Comparison of ENCODE assay signal across 26 cellular contexts in the genomic region with DNA sequence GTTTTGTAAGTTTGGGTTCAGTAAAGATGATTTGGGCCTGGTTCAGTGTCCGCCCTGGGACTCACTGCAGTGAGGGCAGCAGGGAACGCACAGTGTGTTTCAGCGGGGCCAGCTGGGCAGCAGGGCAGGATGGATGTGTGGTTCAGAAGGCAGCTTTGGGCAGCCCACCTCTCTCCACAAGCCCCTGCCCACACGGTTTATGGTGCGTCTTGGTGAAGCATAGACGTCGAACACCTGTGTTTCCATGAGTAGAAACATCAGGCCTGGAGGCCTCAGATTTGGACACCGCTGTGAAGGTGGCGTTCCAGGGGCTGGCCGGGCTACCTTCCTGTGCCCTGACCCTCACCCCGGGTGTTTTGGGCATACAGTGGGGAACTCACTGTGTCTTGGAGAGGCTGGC. TPM values are rescaled to one million over a fixed set of nuclear protein-coding genes. Genes with fewer than 3 reads are reported as not detected.
A peak's percentile ranks its signal among the peaks of the same experiment; 100 is the strongest.
DNase-seq lines count a peak whose midpoint lies in the region; ATAC-seq, FAIRE-seq and TF ChIP-seq lines count a peak whose summit lies in the region.
"Had no signal": no experiment of that assay in that cellular context is flagged by ENCODE, and none has a peak within 500 bp of the region (broad histone marks: within the 10 kb centered on the region; RNA-seq: fewer than 3 reads in every experiment).

No MANE protein-coding gene starts in this region.

- POLR2A ChIA-PET in H1 (lab: Charles Lee; ENCODE audit: partially characterized antibody): interaction anchor here (1.2 to 3.3 kb wide), 3 partner anchors 9 to 165 kb away, joined by 3 to 13 read pairs (median 3); no protein-coding TSS in a partner anchor

- no peak overlapping the region for H2BK120ac ChIP-seq in H1 (replicated peaks; ENCODE audit: low read depth, low read length)

- H3K27me3 ChIP-seq in H1 (replicated peaks in 1 of 4; ENCODE audit: control insufficient read depth in 3 of 4, extremely low read depth in 1 of 4, insufficient read depth in 3 of 4, low read length in 3 of 4) (no peaks in the 10 kb centered on the region), lower lobe of right lung (ENCODE audit: low read depth) (no peaks in the 10 kb centered on the region), smooth muscle cell (ENCODE audit: low read depth) (peaks cover 36% of the 10 kb centered on the region)

- H3K4me1 ChIP-seq in H1 (replicated peaks in 1 of 4; ENCODE audit: control insufficient read depth in 3 of 4, insufficient read depth in 4 of 4, low read length in 3 of 4): peaks cover 0 to 13% (median 10%) of the 10 kb centered on the region in 4 experiments; a peak in 6 of 7 replicates
- H3K4me1 ChIP-seq in lower lobe of right lung: peaks cover under 1% of the 10 kb centered on the region
- no peaks in the 10 kb centered on the region for H3K4me1 ChIP-seq in smooth muscle cell (ENCODE audit: low read depth)

- no peak overlapping the region for H3K27ac Mint-ChIP-seq in activated CD8-positive, alpha-beta memory T cell treated with anti-CD3 and anti-CD28 coated beads, Interleukin-2, amount 10 ng/mL, durations not matched to agents 7 days and 5 days

- H3K9ac ChIP-seq in H1 (replicated peaks in 1 of 4; ENCODE audit: extremely low read depth in 1 of 4, low read depth in 3 of 4, low read length in 3 of 4) (no peak overlapping the region), smooth muscle cell (ENCODE audit: low read depth) (no peak overlapping the region)

- H3K14ac ChIP-seq in H1 (ENCODE audit: insufficient read length): no peak overlapping the region

- no peak overlapping the region for H3K23ac ChIP-seq in H1 (ENCODE audit: insufficient read length)

- FAIRE-seq in H1 (lab: Jason Lieb, UNC): no peak
- FAIRE-seq: G401.6, GM12892 had no signal

- H3K56ac ChIP-seq in H1 (replicated peaks; ENCODE audit: insufficient read length, low read depth, low read length): no peak overlapping the region

- H3K79me2 ChIP-seq in H1 (ENCODE audit: control insufficient read depth in 1 of 2, insufficient read depth in 2 of 2, low read length in 2 of 2) (no peaks in the 10 kb centered on the region), smooth muscle cell (ENCODE audit: low read depth) (no peaks in the 10 kb centered on the region)

- H4K91ac ChIP-seq in H1 (replicated peaks; ENCODE audit: insufficient read length, low read length): no peak overlapping the region

- WGBS in H1 (ENCODE audit: extremely low coverage in 1 of 2, insufficient coverage in 1 of 2, insufficient read length in 1 of 2, insufficient replicate concordance in 2 of 2, low coverage in 1 of 2, low lambda C conversion rate in 2 of 2, missing lambda C conversion rate in 1 of 2), 2 experiments: 93% methylated on average over 11 of the region's 11 CpGs; no CpG with 5 or more reads in 1 of the 2 experiments
- 92% methylated on average over 11 of the region's 11 CpGs for WGBS in smooth muscle cell (ENCODE audit: low lambda C conversion rate)

- H3K4me2 ChIP-seq in H1 (ENCODE audit: insufficient read depth in 1 of 2, low read depth in 2 of 2, low read length in 2 of 2) (no peak overlapping the region), smooth muscle cell (no peak overlapping the region)

- TF ChIP-seq EP300 in H1 (IDR thresholded peaks at IDR 0.05; ENCODE audit: borderline replicate concordance in 1 of 2, low read depth in 2 of 2, low read length in 2 of 2): no peak

- H4K20me1 ChIP-seq in H1 (replicated peaks in 1 of 2; ENCODE audit: control insufficient read depth in 1 of 2, insufficient read depth in 2 of 2, low read length in 2 of 2): peaks cover 0 to 3% of the 10 kb centered on the region in 2 experiments
- H4K20me1 ChIP-seq in smooth muscle cell (ENCODE audit: low read depth): no peaks in the 10 kb centered on the region

- H3K27ac ChIP-seq in H1 (ENCODE audit: low read depth, low read length) (no peak overlapping the region), lower lobe of right lung (no peak overlapping the region), smooth muscle cell (ENCODE audit: low read depth) (no peak overlapping the region)

- intact Hi-C loops in lower lobe of right lung (cut with DNase I): no loop called here
- intact Hi-C loops in sciatic nerve (cut with DNase I): loop anchor here (10.0 kb wide), 1 partner anchor 206 kb away; a partner anchor contains a TSS

- H3K9me3 ChIP-seq in H1 (ENCODE audit: insufficient read depth in 2 of 2, low read depth in 1 of 2, low read length in 1 of 2) (no peaks in the 10 kb centered on the region; a peak in 1 of 4 replicates), lower lobe of right lung (no peaks in the 10 kb centered on the region), smooth muscle cell (replicated peaks; ENCODE audit: low read depth) (no peaks in the 10 kb centered on the region)

- no peaks in the 10 kb centered on the region for H3K36me3 Mint-ChIP-seq in activated CD8-positive, alpha-beta memory T cell treated with anti-CD3 and anti-CD28 coated beads, Interleukin-2, amount 10 ng/mL, durations not matched to agents 7 days and 5 days
- H3K36me3 Mint-ChIP-seq: CD8-positive, alpha-beta memory T cell; IgD-negative memory B cell had no signal

- H3K4me3 ChIP-seq in H1 (ENCODE audit: extremely low read depth in 1 of 4, insufficient read depth in 2 of 4, low read depth in 3 of 4, low read length in 4 of 4) (no peak overlapping the region), lower lobe of right lung (no peak overlapping the region), smooth muscle cell (no peak overlapping the region)

- H3K4ac ChIP-seq in H1 (replicated peaks; ENCODE audit: insufficient read length, low read depth, low read length): peak overlapping the region; percentile 73

- ATAC-seq in activated CD8-positive, alpha-beta memory T cell treated with anti-CD3 and anti-CD28 coated beads, Interleukin-2, amount 10 ng/mL, durations not matched to agents 7 days and 5 days: no peak
- ATAC-seq in lower lobe of right lung (no peak), sciatic nerve (no peak)
- ATAC-seq: PC-3 had no signal

- peak overlapping the region; percentile 60 for H2AK5ac ChIP-seq in H1 (ENCODE audit: low read depth, low read length)

- peaks cover 12% of the 10 kb centered on the region for H3K4me1 Mint-ChIP-seq in activated CD8-positive, alpha-beta memory T cell treated with anti-CD3 and anti-CD28 coated beads, Interleukin-2, amount 10 ng/mL, durations not matched to agents 7 days and 5 days

- CTCF ChIA-PET in activated CD8-positive, alpha-beta memory T cell treated with anti-CD3 and anti-CD28 coated beads, Interleukin-2, amount 10 ng/mL, durations not matched to agents 7 days and 5 days (lab: Charles Lee): no interaction called here
- CTCF ChIA-PET in H1 (lab: Charles Lee; ENCODE audit: partially characterized antibody): interaction anchor here (1.0 kb wide), 1 partner anchor 644 kb away, joined by 4 read pairs; no protein-coding TSS in a partner anchor

- no peak overlapping the region for H2BK12ac ChIP-seq in H1 (ENCODE audit: low read depth, low read length)

- TF ChIP-seq CTCF in H1 (IDR thresholded peaks at IDR 0.05; ENCODE audit: control extremely low read depth in 1 of 3, insufficient read depth in 1 of 3, low read depth in 1 of 3, low read length in 3 of 3) (no peak), lower lobe of right lung (IDR thresholded peaks at IDR 0.05) (no peak), smooth muscle cell (IDR thresholded peaks at IDR 0.05; ENCODE audit: borderline replicate concordance, insufficient read depth, poor library complexity, severe bottlenecking) (no peak)

- H4K5ac ChIP-seq in H1 (ENCODE audit: insufficient read length, low read depth, low read length): no peak overlapping the region

- H3K27me3 Mint-ChIP-seq in activated CD8-positive, alpha-beta memory T cell treated with anti-CD3 and anti-CD28 coated beads, Interleukin-2, amount 10 ng/mL, durations not matched to agents 7 days and 5 days: peaks cover 2% of the 10 kb centered on the region
- H3K27me3 Mint-ChIP-seq: IgD-negative memory B cell had no signal

- no peak overlapping the region for H2BK20ac ChIP-seq in H1 (ENCODE audit: low read length)

- H2BK15ac ChIP-seq in H1 (ENCODE audit: low read length): no peak overlapping the region

- H3K36me3 ChIP-seq in H1 (ENCODE audit: control insufficient read depth in 2 of 4, insufficient read depth in 4 of 4, low read length in 3 of 4) (no peaks in the 10 kb centered on the region; a peak in 1 of 8 replicates), lower lobe of right lung (no peaks in the 10 kb centered on the region), smooth muscle cell (ENCODE audit: low read depth) (no peaks in the 10 kb centered on the region)

- no peak overlapping the region for H2AFZ ChIP-seq in H1 (ENCODE audit: low read length)
- no peak overlapping the region for H2AFZ ChIP-seq in smooth muscle cell (ENCODE audit: low read depth)

- no peaks in the 10 kb centered on the region for H3K9me3 Mint-ChIP-seq in activated CD8-positive, alpha-beta memory T cell treated with anti-CD3 and anti-CD28 coated beads, Interleukin-2, amount 10 ng/mL, durations not matched to agents 7 days and 5 days (ENCODE audit: low read depth)
- H3K9me3 Mint-ChIP-seq: CD8-positive, alpha-beta memory T cell; IgD-negative memory B cell had no signal

- H3F3A ChIP-seq in smooth muscle cell (ENCODE audit: low read depth): no peaks in the 10 kb centered on the region

- TF ChIP-seq POLR2A in H1 (IDR thresholded peaks at IDR 0.05; ENCODE audit: control extremely low read depth in 1 of 2, low read depth in 2 of 2, low read length in 2 of 2): no peak

- no peak overlapping the region for H3K18ac ChIP-seq in H1 (ENCODE audit: extremely low read depth, low read length)

- H3K23me2 ChIP-seq in H1 (ENCODE audit: low read depth, low read length): no peaks in the 10 kb centered on the region

- TF ChIP-seq RAD21 in H1 (IDR thresholded peaks at IDR 0.05 in 1 of 2, conservative IDR thresholded peaks at IDR 0.05 in 1 of 2; ENCODE audit: low read depth in 2 of 2, low read length in 2 of 2): no peak

- H4K8ac ChIP-seq in H1 (ENCODE audit: extremely low read depth, insufficient read depth, low read length): no peak overlapping the region

- DNase-seq in activated CD8-positive, alpha-beta memory T cell treated with anti-CD3 and anti-CD28 coated beads, Interleukin-2, amount 50 U/mL, for 48 hours: peak; percentile 30
- no peak for DNase-seq in activated CD8-positive, alpha-beta memory T cell treated with anti-CD3 and anti-CD28 coated beads, Interleukin-2, amount 10 ng/mL, durations not matched to agents 7 days and 5 days
- peak in 1 of 2 experiments; percentile 44 for DNase-seq in H1 (ENCODE audit: low read depth in 1 of 2, low spot score in 2 of 2)
- DNase-seq in lower lobe of right lung: peak; percentile 28
- DNase-seq in sciatic nerve (ENCODE audit: low spot score): peak; percentile 23
- no peak for DNase-seq in smooth muscle cell (lab: John Stamatoyannopoulos, UW; ENCODE audit: unreplicated experiment)
- no peak for DNase-seq in NOMO-1 treated with DMSO at 0.1 percent for 48 hours (lab: John Stamatoyannopoulos, UW; ENCODE audit: unreplicated experiment)
- no peak for DNase-seq in dermis blood vessel endothelial cell
- DNase-seq: AML-193; C1 segment of cervical spinal cord; Calu3; CD8-positive, alpha-beta memory T cell; H7; NCI-H1105; NCI-H2081; NCI-H2171; NCI-H524 treated with DMSO at 0.1 percent for 48 hours; NCI-H82; PC-3; SHP77 had no signal

- no peak overlapping the region for H3K4me3 Mint-ChIP-seq in activated CD8-positive, alpha-beta memory T cell treated with anti-CD3 and anti-CD28 coated beads, Interleukin-2, amount 10 ng/mL, durations not matched to agents 7 days and 5 days
- H3K4me3 Mint-ChIP-seq: CD8-positive, alpha-beta memory T cell; IgD-negative memory B cell had no signal

- H2BK5ac ChIP-seq in H1 (ENCODE audit: low read depth, low read length): no peak overlapping the region; the same call in 1 of the 2 replicates

- H3K79me1 ChIP-seq in H1 (ENCODE audit: low read depth, low read length): no peaks in the 10 kb centered on the region

RNA-seq across cellular contexts. Expression of a gene that starts 58.9 kb away (rescaled TPM):
- total RNA-seq in activated CD8-positive, alpha-beta memory T cell treated with anti-CD3 and anti-CD28 coated beads, Interleukin-2, amount 10 ng/mL, durations not matched to agents 7 days and 5 days: not detected
- total RNA-seq in H1 (2021; fragmentation: NEBNext Ultra II Directional; extraction: Animal tissue kit (Norgen Biotek cat#: 25700)): 22.4 and 25.7 TPM in 2 replicates
- polyA plus RNA-seq in H1 (2011; rRNA removed) (24.9 and 31.8 TPM in 2 replicates), smooth muscle cell (2.4 and 16.2 TPM in 2 replicates)
- 20.5 TPM for polyA plus RNA-seq in H1 (2011; cell fraction: cytosol; rRNA removed)
- 32.8 TPM for polyA plus RNA-seq in H1 (2011; cell fraction: nucleus; rRNA removed)
- polyA plus RNA-seq in H1 (2012, experiment 1 of 2): 12.9 to 23.2 TPM (median 21.1 TPM) in 4 replicates
- 18.0 TPM for polyA plus RNA-seq in H1 (2012, experiment 2 of 2)
- 36.9 TPM for polyA plus RNA-seq in H1 (2013, experiment 1 of 2)
- polyA plus RNA-seq in H1 (2013, experiment 2 of 2): 38.9 TPM
- polyA minus RNA-seq in H1 (2011; rRNA and poly(A)+ RNA removed): 14.8 and 15.0 TPM in 2 replicates
- polyA minus RNA-seq in H1 (2011; cell fraction: cytosol; rRNA and poly(A)+ RNA removed): 12.3 TPM
- polyA minus RNA-seq in H1 (2011; cell fraction: nucleus; rRNA and poly(A)+ RNA removed): 9.7 TPM
- total RNA-seq in lower lobe of right lung (61.1 TPM), sciatic nerve (2.8 TPM), smooth muscle cell (7.7 and 9.4 TPM in 2 replicates), dermis blood vessel endothelial cell (0.14 and 0.34 TPM in 2 replicates)
- total RNA-seq: A172, Daoy had no signal
- polyA plus RNA-seq: AG04450; CD8-positive, alpha-beta memory T cell had no signal

Comparison
In these comparisons a context has a peak if more than half of its experiments do, and no peak if none do; other contexts are left out.
1. DNase-seq: peak in activated CD8-positive, alpha-beta memory T cell treated with anti-CD3 and anti-CD28 coated beads, Interleukin-2, amount 50 U/mL, for 48 hours (single experiment), lower lobe of right lung (single experiment) and sciatic nerve (single experiment); none in activated CD8-positive, alpha-beta memory T cell treated with anti-CD3 and anti-CD28 coated beads, Interleukin-2, amount 10 ng/mL, durations not matched to agents 7 days and 5 days (single experiment), smooth muscle cell (single experiment), NOMO-1 treated with DMSO at 0.1 percent for 48 hours (single experiment) and dermis blood vessel endothelial cell (single experiment).